In genomic region chr1:31159869-31160611, GRCh38 we compare ENCODE assay signal across 1 cellular context.
TF ChIP-seq lines count a peak whose summit lies in the region.

No MANE protein-coding gene starts in this region.

TF ChIP-seq in K562, 482 proteins besides CTCF, POLR2A, EP300 and RAD21 (continued from another document):
- TF ChIP-seq TSHZ1 (CRISPR knock-in tag; IDR thresholded peaks at IDR 0.05) (peak; percentile 69), BCLAF1 (IDR thresholded peaks at IDR 0.05; ENCODE audit: borderline replicate concordance in 1 of 2, control insufficient read depth in 1 of 2, low read depth in 2 of 2, low read length in 1 of 2) (no peak), HSF4 (CRISPR knock-in tag; IDR thresholded peaks at IDR 0.05; ENCODE audit: borderline replicate concordance) (peak; percentile 68; the same call in 1 of the 2 replicates), GABPB2 (CRISPR knock-in tag; conservative IDR thresholded peaks at IDR 0.05) (no peak), DEAF1 (CRISPR knock-in tag; IDR thresholded peaks at IDR 0.05) (no peak), ZBTB5 (IDR thresholded peaks at IDR 0.05) (no peak), FOSL1 (tag; conservative IDR thresholded peaks at IDR 0.05) (peak; percentile 69), ZBTB2 (IDR thresholded peaks at IDR 0.05) (peak; percentile 56; the same call in 1 of the 2 replicates), TCF3 (CRISPR knock-in tag; IDR thresholded peaks at IDR 0.05) (peak; percentile 73), PHTF2 (CRISPR knock-in tag; IDR thresholded peaks at IDR 0.05) (peak; percentile 8; the same call in 1 of the 2 replicates), ZBTB33 (CRISPR knock-in tag; IDR thresholded peaks at IDR 0.05) (no peak), CREB3 (tag; conservative IDR thresholded peaks at IDR 0.05; ENCODE audit: low read depth) (peak; percentile 80; the same call in 1 of the 2 replicates), MTA3 (IDR thresholded peaks at IDR 0.05; ENCODE audit: borderline replicate concordance) (peak; percentile 82; the same call in 1 of the 2 replicates), ZNF12 (CRISPR knock-in tag; IDR thresholded peaks at IDR 0.05) (peak; percentile 81; the same call in 1 of the 2 replicates), NR2C1 (IDR thresholded peaks at IDR 0.05) (no peak), NR2C1 (tag; IDR thresholded peaks at IDR 0.05) (peak; percentile 73), RNF2 (IDR thresholded peaks at IDR 0.05) (peak; percentile 59; the same call in 1 of the 2 replicates), MTA1 (IDR thresholded peaks at IDR 0.05; ENCODE audit: borderline replicate concordance) (peak; percentile 28; the same call in 1 of the 2 replicates), ZNF444 (CRISPR knock-in tag; IDR thresholded peaks at IDR 0.05) (0 out of 2 replicates have a peak, but pooled peaks have one; percentile 43), XRCC4 (IDR thresholded peaks at IDR 0.05; ENCODE audit: extremely low read depth, insufficient read depth, insufficient read length) (no peak), RBBP5 (IDR thresholded peaks at IDR 0.05; ENCODE audit: borderline replicate concordance, insufficient read depth, low read length, poor library complexity, severe bottlenecking) (peak; percentile 51), OTX1 (CRISPR knock-in tag; IDR thresholded peaks at IDR 0.05) (peak; percentile 57; the same call in 1 of the 2 replicates), ZNF830 (CRISPR knock-in tag; IDR thresholded peaks at IDR 0.05) (no peak), NBN (IDR thresholded peaks at IDR 0.05; ENCODE audit: low read depth) (peak; percentile 39; the same call in 1 of the 2 replicates)
